ENCODE assay signal across 8 cellular contexts in the genomic region with DNA sequence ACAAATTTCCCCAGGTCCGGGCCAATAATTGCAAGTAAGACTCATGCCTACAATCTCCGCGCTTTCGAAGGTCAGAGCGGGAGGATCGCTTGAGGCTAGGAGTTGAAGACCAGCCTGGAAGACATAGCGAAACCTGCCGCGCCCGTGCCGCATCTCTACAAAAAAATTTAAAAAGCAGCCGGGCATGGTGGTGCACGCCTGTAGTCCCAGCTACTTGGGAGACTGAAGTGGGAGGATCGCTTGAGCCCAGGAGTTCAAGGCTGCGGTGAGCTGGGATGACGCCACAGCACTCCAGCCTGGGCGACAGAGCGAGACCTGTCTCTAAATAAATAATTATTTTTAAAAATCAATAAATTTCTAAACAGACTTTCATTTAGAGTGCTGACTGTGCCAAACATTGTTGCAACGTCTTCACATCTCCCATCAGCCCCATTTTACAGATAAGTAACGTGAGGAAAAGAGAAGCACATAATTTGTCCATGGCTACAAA. TPM values are rescaled to one million over a fixed set of nuclear protein-coding genes. Genes with fewer than 3 reads are reported as not detected.
DNase-seq lines count a peak whose midpoint lies in the region; ATAC-seq, FAIRE-seq and TF ChIP-seq lines count a peak whose summit lies in the region.

No MANE protein-coding gene starts in this region.

- H3K4me1 ChIP-seq in cardiac muscle cell (ENCODE audit: low read depth) (no peaks in the 10 kb centered on the region), skeletal muscle satellite cell (ENCODE audit: control insufficient read depth, insufficient read depth, low read length) (no peaks in the 10 kb centered on the region)

- H3K36me3 ChIP-seq in SK-N-MC (ENCODE audit: insufficient read depth, low read length) = no peaks in the 10 kb centered on the region
- no peaks in the 10 kb centered on the region for H3K36me3 ChIP-seq in cardiac muscle cell
- no peaks in the 10 kb centered on the region for H3K36me3 ChIP-seq in skeletal muscle satellite cell (ENCODE audit: insufficient read depth, low read length)

- intact Hi-C loops in activated CD4-positive, alpha-beta T cell treated with anti-CD3 and anti-CD28 coated beads, Interleukin-2, amount 10 ng/mL, durations not matched to agents 24 days and 14 days (cut with micrococcal nuclease) = loop anchor here (1.0 to 10.0 kb wide), 4 partner anchors 23 to 268 kb away; a partner anchor contains a TSS

- H3K9me3 ChIP-seq in SK-N-MC (ENCODE audit: low read depth, low read length) = no peaks in the 10 kb centered on the region
- no peaks in the 10 kb centered on the region for H3K9me3 ChIP-seq in cardiac muscle cell (ENCODE audit: low read depth)
- H3K9me3 ChIP-seq in skeletal muscle satellite cell (replicated peaks; ENCODE audit: low read length) = no peaks in the 10 kb centered on the region

- no peak overlapping the region for H3K27ac Mint-ChIP-seq in activated CD4-positive, alpha-beta T cell treated with anti-CD3 and anti-CD28 coated beads, Interleukin-2, amount 10 ng/mL, durations not matched to agents 24 days and 14 days

- peak overlapping the region; percentile 90 for H3K4me2 ChIP-seq in skeletal muscle satellite cell (ENCODE audit: low read length)

- peaks cover 8% of the 10 kb centered on the region for H3K4me1 Mint-ChIP-seq in activated CD4-positive, alpha-beta T cell treated with anti-CD3 and anti-CD28 coated beads, Interleukin-2, amount 10 ng/mL, durations not matched to agents 24 days and 14 days

- peak overlapping the region; percentile 87 for H3K4me3 Mint-ChIP-seq in activated CD4-positive, alpha-beta T cell treated with anti-CD3 and anti-CD28 coated beads, Interleukin-2, amount 10 ng/mL, durations not matched to agents 24 days and 14 days

- DNase-seq in activated CD4-positive, alpha-beta T cell treated with anti-CD3 and anti-CD28 coated beads, Interleukin-2, amount 10 ng/mL, durations not matched to agents 24 days and 14 days = no peak
- no peak for DNase-seq in activated CD4-positive, alpha-beta T cell treated with anti-CD3 and anti-CD28 coated beads for 4 hours
- DNase-seq in SK-N-MC (ENCODE audit: low read depth, low spot score) (no peak), cardiac muscle cell (ENCODE audit: low read depth in 1 of 2, low spot score in 1 of 2) (no peak), urothelium cell line (ENCODE audit: low spot score) (no peak), NAMALWA (ENCODE audit: low spot score) (no peak)

- no peaks in the 10 kb centered on the region for H3K36me3 Mint-ChIP-seq in activated CD4-positive, alpha-beta T cell treated with anti-CD3 and anti-CD28 coated beads, Interleukin-2, amount 10 ng/mL, durations not matched to agents 24 days and 14 days (ENCODE audit: low read depth)

- H3K27me3 Mint-ChIP-seq in activated CD4-positive, alpha-beta T cell treated with anti-CD3 and anti-CD28 coated beads, Interleukin-2, amount 10 ng/mL, durations not matched to agents 24 days and 14 days = peaks cover 40% of the 10 kb centered on the region

- no peak overlapping the region for H3K27ac ChIP-seq in SK-N-MC
- H3K27ac ChIP-seq in cardiac muscle cell = no peak overlapping the region

- peaks cover 9% of the 10 kb centered on the region for H3K9me3 Mint-ChIP-seq in activated CD4-positive, alpha-beta T cell treated with anti-CD3 and anti-CD28 coated beads, Interleukin-2, amount 10 ng/mL, durations not matched to agents 24 days and 14 days

- H3K27me3 ChIP-seq in cardiac muscle cell (no peaks in the 10 kb centered on the region), skeletal muscle satellite cell (ENCODE audit: control insufficient read depth, insufficient read depth, low read length) (peaks cover 19% of the 10 kb centered on the region)

- FAIRE-seq in urothelium cell line (lab: Jason Lieb, UNC) = no peak

- H3K4me3 ChIP-seq in SK-N-MC = peak overlapping the region; percentile 79
- peak overlapping the region; percentile 79 for H3K4me3 ChIP-seq in cardiac muscle cell
- peak overlapping the region; percentile 90 for H3K4me3 ChIP-seq in skeletal muscle satellite cell (ENCODE audit: low read length)

- H3K9ac ChIP-seq in SK-N-MC (ENCODE audit: insufficient read length) = peak overlapping the region; percentile 37
- H3K9ac ChIP-seq in skeletal muscle satellite cell (ENCODE audit: low read depth, low read length) = peak overlapping the region; percentile 79

- ATAC-seq in HG03135 (IDR thresholded peaks at IDR 0.05; ENCODE audit: unreplicated experiment) = no peak

- no peak for TF ChIP-seq CTCF in cardiac muscle cell (IDR thresholded peaks at IDR 0.05; ENCODE audit: low read depth, low read length)

RNA-seq across cellular contexts. Expression of a gene that starts 0.5 kb away (rescaled TPM):
- not detected in 2 replicates for total RNA-seq in activated CD4-positive, alpha-beta T cell treated with anti-CD3 and anti-CD28 coated beads, Interleukin-2, amount 10 ng/mL, durations not matched to agents 24 days and 14 days
- total RNA-seq in cardiac muscle cell = 0.36 and 2.0 TPM in 2 replicates
- 0.67 and 1.9 TPM in 2 replicates for polyA plus RNA-seq in cardiac muscle cell
- 0.25 TPM in 1 of 2 replicates, not detected in the other for total RNA-seq in skeletal muscle satellite cell (2012; rRNA removed)

RNA-seq across cellular contexts. Expression of a gene that starts 22.0 kb away (rescaled TPM):
- 136 and 140 TPM in 2 replicates for total RNA-seq in activated CD4-positive, alpha-beta T cell treated with anti-CD3 and anti-CD28 coated beads, Interleukin-2, amount 10 ng/mL, durations not matched to agents 24 days and 14 days
- total RNA-seq in cardiac muscle cell = 80.5 and 111 TPM in 2 replicates
- 245 and 260 TPM in 2 replicates for polyA plus RNA-seq in cardiac muscle cell
- total RNA-seq in skeletal muscle satellite cell (2012; rRNA removed) = 458 and 496 TPM in 2 replicates

RNA-seq across cellular contexts. Expression of a gene that starts 36.3 kb away (rescaled TPM):
- 0.77 and 1.3 TPM in 2 replicates for total RNA-seq in activated CD4-positive, alpha-beta T cell treated with anti-CD3 and anti-CD28 coated beads, Interleukin-2, amount 10 ng/mL, durations not matched to agents 24 days and 14 days
- 1.7 and 2.2 TPM in 2 replicates for total RNA-seq in cardiac muscle cell
- 3.0 and 5.1 TPM in 2 replicates for polyA plus RNA-seq in cardiac muscle cell
- 0.66 and 1.8 TPM in 2 replicates for total RNA-seq in skeletal muscle satellite cell (2012; rRNA removed)
